Comparison of ENCODE assay signal across 12 cellular contexts in genomic region chr12:13900718-13901117, GRCh38.
DNase-seq lines count a peak whose midpoint lies in the region; ATAC-seq lines count a peak whose summit lies in the region.
"Had no signal": no experiment of that assay in that cellular context is flagged by ENCODE, and none has a peak within 500 bp of the region (broad histone marks: within the 10 kb centered on the region; RNA-seq: fewer than 3 reads in every experiment).

No MANE protein-coding gene starts in this region.

- DNase-seq in LoVo (ENCODE audit: low spot score) (peak; percentile 76), NCI-H2227 treated with DMSO at 0.1 percent for 48 hours (lab: John Stamatoyannopoulos, UW) (peak; percentile 76), left colon (no peak), medulla oblongata (ENCODE audit: extremely low spot score) (no peak), NCI-H146 (lab: John Stamatoyannopoulos, UW) (no peak)
- DNase-seq: BE2C; CD4-positive, alpha-beta memory T cell; COR-L47; GM23248 had no signal

- ATAC-seq in left colon (peak; percentile 93), HG02759 (IDR thresholded peaks at IDR 0.05; ENCODE audit: unreplicated experiment) (no peak)
- ATAC-seq: A549, HCT116 had no signal

- intact Hi-C loops in left colon (cut with DNase I, micrococcal nuclease): no loop called here

Comparison
In these comparisons a context has a peak if more than half of its experiments do, and no peak if none do; other contexts are left out.
1. DNase-seq: peak in LoVo (single experiment) and NCI-H2227 treated with DMSO at 0.1 percent for 48 hours (single experiment); none in left colon (0 of 2), medulla oblongata (single experiment) and NCI-H146 (single experiment).